ENCODE assay signal across 21 cellular contexts in the genomic region with DNA sequence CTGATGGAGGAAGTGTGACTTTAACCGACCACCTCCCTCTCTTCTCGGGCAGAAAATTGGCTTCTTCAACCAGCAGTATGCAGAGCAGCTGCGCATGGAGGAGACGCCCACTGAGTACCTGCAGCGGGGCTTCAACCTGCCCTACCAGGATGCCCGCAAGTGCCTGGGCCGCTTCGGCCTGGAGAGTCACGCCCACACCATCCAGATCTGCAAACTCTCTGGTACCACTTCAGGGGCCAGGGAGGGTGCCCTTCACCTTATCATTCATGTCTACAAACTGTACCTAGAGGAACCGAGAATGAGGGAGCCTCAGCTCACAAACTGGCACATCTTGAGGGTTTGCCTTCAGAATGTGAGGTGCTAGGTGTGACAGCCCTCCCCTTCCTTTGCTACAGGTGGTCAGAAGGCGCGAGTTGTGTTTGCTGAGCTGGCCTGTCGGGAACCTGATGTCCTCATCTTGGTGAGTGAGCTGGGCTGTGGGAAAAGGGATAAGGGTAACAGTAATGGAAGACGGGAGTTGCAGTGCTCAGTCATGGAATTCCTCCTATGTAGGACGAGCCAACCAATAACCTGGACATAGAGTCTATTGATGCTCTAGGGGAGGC. TPM values are rescaled to one million over a fixed set of nuclear protein-coding genes. Genes with fewer than 3 reads are reported as not detected.
A peak's percentile ranks its signal among the peaks of the same experiment; 100 is the strongest.
DNase-seq lines count a peak whose midpoint lies in the region; ATAC-seq and TF ChIP-seq lines count a peak whose summit lies in the region.
"Had no signal": no experiment of that assay in that cellular context is flagged by ENCODE, and none has a peak within 500 bp of the region (broad histone marks: within the 10 kb centered on the region; RNA-seq: fewer than 3 reads in every experiment).

No MANE protein-coding gene starts in this region.

- no TSS peak for BruUV-seq in IMR-90 (replicated peaks; lab: Mats Ljungman, UMichigan)

- H2BK120ac ChIP-seq in IMR-90 (ENCODE audit: low read depth, low read length): no peak overlapping the region

- H2BK20ac ChIP-seq in IMR-90 (ENCODE audit: low read depth, low read length): no peak overlapping the region

- no peak overlapping the region for H3K4ac ChIP-seq in IMR-90 (ENCODE audit: low read depth, low read length)

- dilution Hi-C loops in IMR-90 (cut with HindIII; ENCODE audit: low sequenced_read_pairs, unreplicated experiment): no loop called here

- no peak overlapping the region for H3K23ac ChIP-seq in IMR-90 (ENCODE audit: low read depth, low read length)

- H3K4me3 ChIP-seq in IMR-90 (ENCODE audit: insufficient read depth, low read depth, low read length): no peak overlapping the region
- H3K4me3 ChIP-seq in upper lobe of left lung: no peak overlapping the region
- no peak overlapping the region for H3K4me3 ChIP-seq in psoas muscle
- H3K4me3 ChIP-seq: lung, right lobe of liver, tibial nerve had no signal

- no peak overlapping the region for H3K9ac ChIP-seq in IMR-90 (ENCODE audit: low read depth, low read length)

- CTCF ChIA-PET in IMR-90 (lab: Yijun Ruan, JAX): interaction anchor here (1.4 kb wide), 1 partner anchor 44 kb away, joined by 3 read pairs; no protein-coding TSS in a partner anchor

- 100% methylated on average over 1 of the region's 15 CpGs; no CpG with 5 or more reads in 1 of the 2 experiments for WGBS in IMR-90 (ENCODE audit: extremely low coverage in 2 of 2, insufficient read length in 1 of 2), 2 experiments
- WGBS in upper lobe of left lung, 2 donors: 78 to 85% methylated on average over 9 to 15 of the region's 15 CpGs
- 91 to 94% (median 93%) methylated on average over 15 of the region's 15 CpGs for WGBS in psoas muscle, 3 donors

- H4K8ac ChIP-seq in IMR-90 (ENCODE audit: low read depth in 2 of 2, low read length in 2 of 2): no peak overlapping the region

- no peak for TF ChIP-seq CTCF in IMR-90 (conservative IDR thresholded peaks at IDR 0.05; ENCODE audit: low read depth, low read length)
- TF ChIP-seq CTCF in endothelial cell (IDR thresholded peaks at IDR 0.05; ENCODE audit: unreplicated experiment): no peak
- TF ChIP-seq CTCF in nephron progenitor cell (IDR thresholded peaks at IDR 0.05): no peak
- TF ChIP-seq CTCF in upper lobe of left lung (IDR thresholded peaks at IDR 0.05): no peak
- no peak for TF ChIP-seq CTCF in psoas muscle (IDR thresholded peaks at IDR 0.05)

- in situ Hi-C loops in IMR-90 (cut with MboI; ENCODE audit: low sequenced_read_pairs): no loop called here

- H3K27ac ChIP-seq in IMR-90 (ENCODE audit: insufficient read depth, low read length) (peak overlapping the region; percentile 85; the same call in 1 of the 2 replicates), upper lobe of left lung (peak overlapping the region; percentile 39 to 73 (median 66)), psoas muscle (no peak overlapping the region)
- H3K27ac ChIP-seq: foreskin keratinocyte, right lobe of liver, tibial nerve had no signal

- peaks cover 9% of the 10 kb centered on the region for H3K27me3 Mint-ChIP-seq in endothelial cell (ENCODE audit: unreplicated experiment)
- peaks cover 2% of the 10 kb centered on the region for H3K27me3 Mint-ChIP-seq in nephron progenitor cell (ENCODE audit: low read depth, poor library complexity)
- H3K27me3 Mint-ChIP-seq: dendritic cell treated with granulocyte-macrophage colony-stimulating factor and Interleukin-4, amounts not matched to agents 40 ng/mL and 50 ng/mL, for 4 days; stimulated activated naive B cell treated with anti-CD40 and anti-IgM and Interleukin-4, amounts not matched to agents 10 μg/mL and 1 μg/mL and 100 μg/mL, for 72 hours; T-cell had no signal

- ATAC-seq in IMR-90 (ENCODE audit: low read depth) (no peak), upper lobe of left lung (ENCODE audit: low FRiP score in 2 of 2) (no peak), psoas muscle (no peak), left cardiac atrium (no peak)
- ATAC-seq: stimulated activated naive B cell treated with anti-CD40 and anti-IgM and Interleukin-4, amounts not matched to agents 10 μg/mL and 1 μg/mL and 100 μg/mL, for 72 hours; T-cell had no signal

- no peak overlapping the region for H3K56ac ChIP-seq in IMR-90 (ENCODE audit: extremely low read depth, insufficient read depth, low read length)

- intact Hi-C loops in IMR-90 (cut with micrococcal nuclease) (no loop called here), psoas muscle (cut with DNase I) (no loop called here), left cardiac atrium (cut with DNase I) (loop anchor here in 1 of 2 donors (5.0 kb wide), 1 partner anchor 43 kb away; no protein-coding TSS in a partner anchor)

- H3K4me1 ChIP-seq in IMR-90 (ENCODE audit: control insufficient read depth, insufficient read depth, low read length) (peaks cover 7% of the 10 kb centered on the region), upper lobe of left lung (peaks cover 0 to 33% (median 16%) of the 10 kb centered on the region in 4 donors), psoas muscle (peaks cover 10% of the 10 kb centered on the region)
- H3K4me1 ChIP-seq: right lobe of liver, tibial nerve had no signal

- H3K18ac ChIP-seq in IMR-90 (ENCODE audit: low read depth, low read length): no peak overlapping the region

- TF ChIP-seq POLR2A in IMR-90 (IDR thresholded peaks at IDR 0.05; ENCODE audit: low read depth, low read length): no peak
- TF ChIP-seq POLR2A in upper lobe of left lung (IDR thresholded peaks at IDR 0.05): no peak

- no peaks in the 10 kb centered on the region; the same call in 1 of the 2 replicates for H3K9me1 ChIP-seq in IMR-90 (ENCODE audit: insufficient read depth, low read length)

- DNase-seq in IMR-90 (no peak), endothelial cell (ENCODE audit: low spot score) (no peak), nephron progenitor cell (no peak), upper lobe of left lung (peak in 1 of 2 donors; percentile 55), GDM1 (lab: John Stamatoyannopoulos, UW) (no peak), psoas muscle (no peak), left cardiac atrium (no peak)
- DNase-seq: activated CD4-positive, alpha-beta T cell treated with anti-CD3 and anti-CD28 coated beads, Interleukin-2, amount 50 U/mL, for 1 hour; activated CD8-positive, alpha-beta memory T cell treated with anti-CD3 and anti-CD28 coated beads, Interleukin-2, amount 50 U/mL, for 48 hours; activated gamma-delta T cell; foreskin keratinocyte; hypothalamus; MM.1S; NCI-H2171 treated with DMSO at 0.1 percent for 48 hours; right lobe of liver; SIG-M5; stimulated activated naive B cell treated with anti-CD40 and anti-IgM and Interleukin-4, amounts not matched to agents 10 μg/mL and 1 μg/mL and 100 μg/mL, for 72 hours; T-cell had no signal

- no peak overlapping the region for H2BK15ac ChIP-seq in IMR-90 (ENCODE audit: low read depth, low read length)

- H3K36me3 Mint-ChIP-seq in endothelial cell (ENCODE audit: low read depth, unreplicated experiment): peaks cover 54% of the 10 kb centered on the region
- peaks cover 72% of the 10 kb centered on the region for H3K36me3 Mint-ChIP-seq in nephron progenitor cell (ENCODE audit: low read depth)

- H3K4me2 ChIP-seq in IMR-90 (ENCODE audit: low read depth, low read length): no peak overlapping the region

- POLR2A ChIA-PET in IMR-90 (lab: Charles Lee; ENCODE audit: unreplicated experiment): interaction anchor here (0.6 kb wide), 1 partner anchor 94 kb away, joined by 3 read pairs; no protein-coding TSS in a partner anchor

- H3K9me3 Mint-ChIP-seq in endothelial cell (ENCODE audit: unreplicated experiment) (no peaks in the 10 kb centered on the region), nephron progenitor cell (no peaks in the 10 kb centered on the region)
- H3K9me3 Mint-ChIP-seq: dendritic cell treated with granulocyte-macrophage colony-stimulating factor and Interleukin-4, amounts not matched to agents 40 ng/mL and 50 ng/mL, for 4 days; stimulated activated naive B cell treated with anti-CD40 and anti-IgM and Interleukin-4, amounts not matched to agents 10 μg/mL and 1 μg/mL and 100 μg/mL, for 72 hours; T-cell had no signal

- H4K20me1 ChIP-seq in IMR-90 (ENCODE audit: insufficient read depth, low read length): peaks cover 5% of the 10 kb centered on the region; the same call in 1 of the 2 replicates

- peaks cover 64% of the 10 kb centered on the region for H3K36me3 ChIP-seq in IMR-90 (ENCODE audit: control insufficient read depth, insufficient read depth, low read length)
- peaks cover 33 to 93% (median 70%) of the 10 kb centered on the region in 4 donors for H3K36me3 ChIP-seq in upper lobe of left lung
- peaks cover 28 to 100% of the 10 kb centered on the region in 2 donors for H3K36me3 ChIP-seq in psoas muscle (ENCODE audit: insufficient read depth in 1 of 2, low read depth in 1 of 2)

- no peak overlapping the region for H4K91ac ChIP-seq in IMR-90 (ENCODE audit: insufficient read depth, low read depth, low read length)

- no peaks in the 10 kb centered on the region for H3K27me3 ChIP-seq in IMR-90 (ENCODE audit: control insufficient read depth, insufficient read depth, low read length)
- H3K27me3 ChIP-seq in upper lobe of left lung: no peaks in the 10 kb centered on the region
- no peaks in the 10 kb centered on the region for H3K27me3 ChIP-seq in psoas muscle (ENCODE audit: insufficient read depth in 3 of 3, low read length in 2 of 3)
- H3K27me3 ChIP-seq: foreskin keratinocyte, right lobe of liver, tibial nerve had no signal

- no peak overlapping the region for H2BK5ac ChIP-seq in IMR-90 (ENCODE audit: low read depth, low read length, poor library complexity, severe bottlenecking)

- peak overlapping the region; percentile 15 for H3K4me3 Mint-ChIP-seq in endothelial cell (ENCODE audit: unreplicated experiment)
- no peak overlapping the region for H3K4me3 Mint-ChIP-seq in nephron progenitor cell
- H3K4me3 Mint-ChIP-seq: dendritic cell treated with granulocyte-macrophage colony-stimulating factor and Interleukin-4, amounts not matched to agents 40 ng/mL and 50 ng/mL, for 4 days; stimulated activated naive B cell treated with anti-CD40 and anti-IgM and Interleukin-4, amounts not matched to agents 10 μg/mL and 1 μg/mL and 100 μg/mL, for 72 hours; T-cell had no signal

- H3K4me1 Mint-ChIP-seq in endothelial cell (ENCODE audit: unreplicated experiment) (peaks cover 20% of the 10 kb centered on the region), nephron progenitor cell (no peaks in the 10 kb centered on the region)

- no peak overlapping the region for H4K5ac ChIP-seq in IMR-90 (ENCODE audit: low read depth, low read length)

- no peak for TF ChIP-seq EP300 in upper lobe of left lung (IDR thresholded peaks at IDR 0.05)

- H3K9me3 ChIP-seq in IMR-90 (ENCODE audit: control insufficient read depth, insufficient read depth, low read length): no peaks in the 10 kb centered on the region
- no peaks in the 10 kb centered on the region for H3K9me3 ChIP-seq in upper lobe of left lung
- H3K9me3 ChIP-seq in psoas muscle: no peaks in the 10 kb centered on the region
- H3K9me3 ChIP-seq: right lobe of liver, tibial nerve had no signal

- no peak overlapping the region for H2AK9ac ChIP-seq in IMR-90 (replicated peaks; ENCODE audit: low read depth, low read length, poor library complexity)

- no peak for TF ChIP-seq RAD21 in IMR-90 (IDR thresholded peaks at IDR 0.05; ENCODE audit: low read length)

- no peak overlapping the region for H2AK5ac ChIP-seq in IMR-90 (ENCODE audit: low read depth, low read length)

- peaks cover 16 to 18% of the 10 kb centered on the region in 2 experiments for H3K79me1 ChIP-seq in IMR-90 (ENCODE audit: low read depth in 1 of 2, low read length in 2 of 2)

- H3K27ac Mint-ChIP-seq in endothelial cell (ENCODE audit: unreplicated experiment): no peak overlapping the region
- peak overlapping the region; percentile 93 for H3K27ac Mint-ChIP-seq in nephron progenitor cell
- H3K27ac Mint-ChIP-seq: dendritic cell treated with granulocyte-macrophage colony-stimulating factor and Interleukin-4, amounts not matched to agents 40 ng/mL and 50 ng/mL, for 4 days had no signal

- H3K14ac ChIP-seq in IMR-90 (replicated peaks; ENCODE audit: low read depth, low read length): no peak overlapping the region

- H2AFZ ChIP-seq in IMR-90 (replicated peaks; ENCODE audit: low read length, poor library complexity): no peak overlapping the region

RNA-seq across cellular contexts. Expression of gene ABCF1, which starts 18.6 kb away (rescaled TPM):
- 47.5 and 48.6 TPM in 2 replicates for total RNA-seq in IMR-90 (2012; rRNA removed)
- 35.8 and 39.1 TPM in 2 replicates for polyA plus RNA-seq in IMR-90 (2012; rRNA removed)
- 29.2 and 30.4 TPM in 2 replicates for polyA plus RNA-seq in IMR-90 (2012; cell fraction: cytosol; rRNA removed)
- 48.3 and 57.9 TPM in 2 replicates for polyA plus RNA-seq in IMR-90 (2012; cell fraction: nucleus; rRNA removed; ENCODE audit: low replicate concordance)
- total RNA-seq in endothelial cell (ENCODE audit: unreplicated experiment): 57.2 TPM
- 10 to 100 TPM; 41.2 to 57.6 (median 52.9) TPM for total RNA-seq in upper lobe of left lung
- total RNA-seq in psoas muscle: 100 to 1,000 TPM in 1 of 4 donors, 10 to 100 TPM in 3; 64.2 to 108 (median 95.5) TPM
- polyA plus RNA-seq in psoas muscle: 100 to 1,000 TPM in 2 of 3 donors, 10 to 100 TPM in 1; 53.8 to 119 (median 108) TPM
- 10 to 100 TPM; 30.7 to 45.9 TPM for total RNA-seq in left cardiac atrium

RNA-seq across cellular contexts. Expression of gene PPP1R10, which starts 27.2 kb away (rescaled TPM):
- total RNA-seq in IMR-90 (2012; rRNA removed) (16.1 and 18.8 TPM in 2 replicates), endothelial cell (ENCODE audit: unreplicated experiment) (75.8 TPM), upper lobe of left lung (10 to 100 TPM; 32.0 to 72.1 (median 50.7) TPM), psoas muscle (10 to 100 TPM; 27.1 to 42.5 (median 31.6) TPM), left cardiac atrium (10 to 100 TPM; 37.3 to 42.1 TPM)
- polyA plus RNA-seq in IMR-90 (2012; rRNA removed) (21.2 TPM in 2 replicates), psoas muscle (10 to 100 TPM in 2 of 3 donors, 1 to 10 TPM in 1; 5.5 to 23.2 (median 10.1) TPM)
- 11.5 and 12.8 TPM in 2 replicates for polyA plus RNA-seq in IMR-90 (2012; cell fraction: cytosol; rRNA removed)
- 37.5 and 59.7 TPM in 2 replicates for polyA plus RNA-seq in IMR-90 (2012; cell fraction: nucleus; rRNA removed; ENCODE audit: low replicate concordance)

RNA-seq across cellular contexts. Expression of gene MRPS18B, which starts 27.8 kb away (rescaled TPM):
- 71.7 and 82.3 TPM in 2 replicates for total RNA-seq in IMR-90 (2012; rRNA removed)
- 51.2 and 59.8 TPM in 2 replicates for polyA plus RNA-seq in IMR-90 (2012; rRNA removed)
- 39.5 and 39.8 TPM in 2 replicates for polyA plus RNA-seq in IMR-90 (2012; cell fraction: cytosol; rRNA removed)
- polyA plus RNA-seq in IMR-90 (2012; cell fraction: nucleus; rRNA removed; ENCODE audit: low replicate concordance): 11.0 and 12.8 TPM in 2 replicates
- 39.8 TPM for total RNA-seq in endothelial cell (ENCODE audit: unreplicated experiment)
- total RNA-seq in upper lobe of left lung: 10 to 100 TPM; 23.0 to 62.5 (median 45.7) TPM
- 100 to 1,000 TPM; 109 to 184 (median 152) TPM for total RNA-seq in psoas muscle
- polyA plus RNA-seq in psoas muscle: 100 to 1,000 TPM; 241 to 303 (median 242) TPM
- 10 to 100 TPM; 71.1 to 74.7 TPM for total RNA-seq in left cardiac atrium

RNA-seq across cellular contexts. Expression of gene PRR3, which starts 32.8 kb away (rescaled TPM):
- 7.2 TPM in 2 replicates for total RNA-seq in IMR-90 (2012; rRNA removed)
- polyA plus RNA-seq in IMR-90 (2012; rRNA removed): 16.7 and 17.3 TPM in 2 replicates
- polyA plus RNA-seq in IMR-90 (2012; cell fraction: cytosol; rRNA removed): 9.5 and 11.1 TPM in 2 replicates
- polyA plus RNA-seq in IMR-90 (2012; cell fraction: nucleus; rRNA removed; ENCODE audit: low replicate concordance): 8.2 and 15.9 TPM in 2 replicates
- 12.6 TPM for total RNA-seq in endothelial cell (ENCODE audit: unreplicated experiment)
- total RNA-seq in upper lobe of left lung: 10 to 100 TPM in 1 of 6 donors, 1 to 10 TPM in 5; 6.0 to 13.6 (median 7.0) TPM
- 1 to 10 TPM; 1.5 to 3.5 (median 1.8) TPM for total RNA-seq in psoas muscle
- polyA plus RNA-seq in psoas muscle: 1 to 10 TPM; 2.3 to 5.1 (median 3.5) TPM
- total RNA-seq in left cardiac atrium: 1 to 10 TPM; 4.6 to 5.4 TPM

RNA-seq across cellular contexts. Expression of gene GNL1, which starts 33.6 kb away (rescaled TPM):
- total RNA-seq in IMR-90 (2012; rRNA removed): 33.9 and 40.5 TPM in 2 replicates
- polyA plus RNA-seq in IMR-90 (2012; rRNA removed): 43.7 and 44.0 TPM in 2 replicates
- 27.9 and 33.6 TPM in 2 replicates for polyA plus RNA-seq in IMR-90 (2012; cell fraction: cytosol; rRNA removed)
- polyA plus RNA-seq in IMR-90 (2012; cell fraction: nucleus; rRNA removed; ENCODE audit: low replicate concordance): 45.1 and 54.4 TPM in 2 replicates
- total RNA-seq in endothelial cell (ENCODE audit: unreplicated experiment): 109 TPM
- 10 to 100 TPM; 30.4 to 60.6 (median 51.2) TPM for total RNA-seq in upper lobe of left lung
- total RNA-seq in psoas muscle: 10 to 100 TPM; 20.1 to 26.3 (median 24.2) TPM
- 10 to 100 TPM; 14.2 to 32.3 (median 30.8) TPM for polyA plus RNA-seq in psoas muscle
- total RNA-seq in left cardiac atrium: 10 to 100 TPM; 25.7 to 32.1 TPM
